ENCODE assay signal across 9 cellular contexts in genomic region chr16:88702364-88703210, GRCh38. TPM values are rescaled to one million over a fixed set of nuclear protein-coding genes. Genes with fewer than 3 reads are reported as not detected.
A peak's percentile ranks its signal among the peaks of the same experiment; 100 is the strongest.
DNase-seq lines count a peak whose midpoint lies in the region; ATAC-seq and TF ChIP-seq lines count a peak whose summit lies in the region.
"Had no signal": no experiment of that assay in that cellular context is flagged by ENCODE, and none has a peak within 500 bp of the region (broad histone marks: within the 10 kb centered on the region; RNA-seq: fewer than 3 reads in every experiment).

No MANE protein-coding gene starts in this region.

- TF ChIP-seq CTCF in omental fat pad (IDR thresholded peaks at IDR 0.05) (no peak), foreskin fibroblast (IDR thresholded peaks at IDR 0.05; ENCODE audit: low read depth, low read length) (no peak)

- H3K27me3 Mint-ChIP-seq in activated T-helper 17 cell treated with anti-CD3 and anti-CD28 coated beads, Interleukin-2, amount 50 U/mL, for 72 hours, result no peaks in the 10 kb centered on the region
- H3K27me3 Mint-ChIP-seq in naive B cell, result no peaks in the 10 kb centered on the region

- peak overlapping the region; percentile 98 for H3K27ac Mint-ChIP-seq in activated T-helper 17 cell treated with anti-CD3 and anti-CD28 coated beads, Interleukin-2, amount 50 U/mL, for 72 hours
- peak overlapping the region; percentile 92 to 96 (median 94) for H3K27ac Mint-ChIP-seq in naive B cell

- in situ Hi-C loops in KBM-7 (cut with MboI; ENCODE audit: low pct_unique_long_range_greater_than_20kb, low sequenced_read_pairs), result no loop called here

- DNase-seq in AML-193 (lab: John Stamatoyannopoulos, UW) (peak; percentile 70 to 74), KBM-7 (peak; percentile 30), naive B cell (no peak), omental fat pad (ENCODE audit: low spot score) (no peak), foreskin fibroblast (no peak)
- DNase-seq: OCI-M1 had no signal

- ATAC-seq in activated T-helper 17 cell treated with anti-CD3 and anti-CD28 coated beads, Interleukin-2, amount 50 U/mL, for 72 hours (replicated peaks), result no peak
- ATAC-seq in naive B cell (ENCODE audit: low read depth in 2 of 2), result no peak
- ATAC-seq in GM19328 (IDR thresholded peaks at IDR 0.05; ENCODE audit: unreplicated experiment), result no peak
- no peak for ATAC-seq in omental fat pad (ENCODE audit: low FRiP score)
- no peak for ATAC-seq in GM21381 (IDR thresholded peaks at IDR 0.05; ENCODE audit: unreplicated experiment)

- H3K36me3 Mint-ChIP-seq in activated T-helper 17 cell treated with anti-CD3 and anti-CD28 coated beads, Interleukin-2, amount 50 U/mL, for 72 hours (ENCODE audit: low read depth), result peaks cover 63% of the 10 kb centered on the region
- no peaks in the 10 kb centered on the region for H3K36me3 Mint-ChIP-seq in naive B cell

- peaks cover 22% of the 10 kb centered on the region for H3K4me1 Mint-ChIP-seq in activated T-helper 17 cell treated with anti-CD3 and anti-CD28 coated beads, Interleukin-2, amount 50 U/mL, for 72 hours
- H3K4me1 Mint-ChIP-seq in naive B cell, result peaks cover 49 to 74% (median 68%) of the 10 kb centered on the region in 3 donors

- H3K4me3 ChIP-seq in foreskin fibroblast (ENCODE audit: low read depth in 1 of 2, low read length in 2 of 2), result no peak overlapping the region

- H3K4me3 Mint-ChIP-seq in activated T-helper 17 cell treated with anti-CD3 and anti-CD28 coated beads, Interleukin-2, amount 50 U/mL, for 72 hours, result peak overlapping the region; percentile 86
- peak overlapping the region; percentile 77 to 98 (median 88) for H3K4me3 Mint-ChIP-seq in naive B cell

- no peaks in the 10 kb centered on the region for H3K9me3 Mint-ChIP-seq in activated T-helper 17 cell treated with anti-CD3 and anti-CD28 coated beads, Interleukin-2, amount 50 U/mL, for 72 hours
- no peaks in the 10 kb centered on the region for H3K9me3 Mint-ChIP-seq in naive B cell

RNA-seq across cellular contexts. Expression of gene RNF166, which starts 3.6 kb away (rescaled TPM):
- total RNA-seq in activated T-helper 17 cell treated with anti-CD3 and anti-CD28 coated beads, Interleukin-2, amount 50 U/mL, for 72 hours, result 100 to 1,000 TPM in 1 of 2 donors, 10 to 100 TPM in 1; 57.1 to 119 TPM
- 10 to 100 TPM; 28.0 to 42.5 (median 33.0) TPM for polyA plus RNA-seq in naive B cell (ENCODE audit: low read depth in 6 of 6)
- total RNA-seq in omental fat pad, result 10 to 100 TPM; 13.5 to 36.4 (median 20.2) TPM

RNA-seq across cellular contexts. Expression of gene CTU2, which starts 3.7 kb away (rescaled TPM):
- 10 to 100 TPM; 19.8 to 31.8 TPM for total RNA-seq in activated T-helper 17 cell treated with anti-CD3 and anti-CD28 coated beads, Interleukin-2, amount 50 U/mL, for 72 hours
- polyA plus RNA-seq in naive B cell (ENCODE audit: low read depth in 6 of 6), result 10 to 100 TPM in 5 of 6 donors, 1 to 10 TPM in 1; 9.8 to 16.8 (median 13.1) TPM
- total RNA-seq in omental fat pad, result 10 to 100 TPM in 2 of 4 donors, 1 to 10 TPM in 2; 6.8 to 23.7 (median 10.2) TPM

RNA-seq across cellular contexts. Expression of gene SNAI3, which starts 16.3 kb away (rescaled TPM):
- 1 to 10 TPM; 5.9 to 6.7 TPM for total RNA-seq in activated T-helper 17 cell treated with anti-CD3 and anti-CD28 coated beads, Interleukin-2, amount 50 U/mL, for 72 hours
- polyA plus RNA-seq in naive B cell (ENCODE audit: low read depth in 6 of 6), result 1 to 10 TPM; 1.4 to 9.0 (median 5.9) TPM
- 1 to 10 TPM in 2 of 4 donors, under 1 TPM in 2; 0.37 to 2.3 (median 0.99) TPM for total RNA-seq in omental fat pad

RNA-seq across cellular contexts. Expression of gene MVD, which starts 39.7 kb away (rescaled TPM):
- total RNA-seq in activated T-helper 17 cell treated with anti-CD3 and anti-CD28 coated beads, Interleukin-2, amount 50 U/mL, for 72 hours, result 10 to 100 TPM; 84.3 to 93.2 TPM
- polyA plus RNA-seq in naive B cell (ENCODE audit: low read depth in 6 of 6), result 10 to 100 TPM in 5 of 6 donors, 1 to 10 TPM in 1; 9.7 to 36.1 (median 18.2) TPM
- 10 to 100 TPM; 10.9 to 27.5 (median 16.3) TPM for total RNA-seq in omental fat pad

RNA-seq across cellular contexts. Expression of gene CYBA, which starts 51.7 kb away (rescaled TPM):
- total RNA-seq in activated T-helper 17 cell treated with anti-CD3 and anti-CD28 coated beads, Interleukin-2, amount 50 U/mL, for 72 hours, result 100 to 1,000 TPM; 242 to 290 TPM
- polyA plus RNA-seq in naive B cell (ENCODE audit: low read depth in 6 of 6), result 1,000 to 10,000 TPM; 1,408 to 2,468 (median 1,616) TPM
- total RNA-seq in omental fat pad, result 100 to 1,000 TPM; 174 to 329 (median 245) TPM

Comparison
In these comparisons a context has a peak if more than half of its experiments do, and no peak if none do; other contexts are left out.
1. DNase-seq: peak in AML-193 (2 of 2) and KBM-7 (single experiment); none in naive B cell (single experiment), omental fat pad (single experiment) and foreskin fibroblast (0 of 2).